In genomic region chr4:166538491-166539005, GRCh38 we compare ENCODE assay signal across 1 cellular context.
TF ChIP-seq lines count a peak whose summit lies in the region.

No MANE protein-coding gene starts in this region.

TF ChIP-seq in H1, 55 proteins besides CTCF, POLR2A, EP300 and RAD21 (continued from another document):
- TF ChIP-seq CHD7 (IDR thresholded peaks at IDR 0.05; ENCODE audit: insufficient replicate concordance, low read length) (no peak), SP2 (IDR thresholded peaks at IDR 0.05; ENCODE audit: low read length) (no peak), PHF8 (conservative IDR thresholded peaks at IDR 0.05; ENCODE audit: low read depth, low read length) (no peak), FOSL1 (IDR thresholded peaks at IDR 0.05; ENCODE audit: insufficient read depth, low read depth, low read length) (no peak), MAFK (IDR thresholded peaks at IDR 0.05; ENCODE audit: low read depth, low read length) (no peak), TAF7 (optimal IDR thresholded peaks at IDR 0.05; ENCODE audit: borderline replicate concordance, low read depth, low read length) (no peak), BRCA1 (IDR thresholded peaks at IDR 0.05; ENCODE audit: low read depth, low read length) (no peak), SIX5 (IDR thresholded peaks at IDR 0.05; ENCODE audit: low read depth, low read length) (no peak)
- TF ChIP-seq, protein P1, sequence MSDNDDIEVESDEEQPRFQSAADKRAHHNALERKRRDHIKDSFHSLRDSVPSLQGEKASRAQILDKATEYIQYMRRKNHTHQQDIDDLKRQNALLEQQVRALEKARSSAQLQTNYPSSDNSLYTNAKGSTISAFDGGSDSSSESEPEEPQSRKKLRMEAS (IDR thresholded peaks at IDR 0.05): no peak
